Comparison of ENCODE assay signal across 9 cellular contexts in the genomic region with DNA sequence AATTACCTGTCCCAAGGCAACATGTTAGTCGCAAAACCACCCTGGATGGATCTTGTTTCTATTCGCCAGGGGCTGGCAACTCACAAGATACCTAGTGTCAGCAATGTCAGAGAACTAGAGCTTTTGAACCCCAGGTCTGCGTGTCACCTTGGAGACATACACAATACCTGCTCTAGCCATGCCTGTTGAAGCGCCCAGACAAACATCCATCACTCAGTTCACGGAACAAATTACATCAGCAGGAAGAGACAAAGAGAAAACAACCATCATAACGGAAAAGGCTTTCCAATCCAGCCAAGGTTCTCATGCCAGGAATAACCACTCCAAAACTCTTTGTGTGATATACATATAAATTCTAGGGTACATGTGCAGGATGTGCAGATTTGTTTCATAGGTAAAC. TPM values are rescaled to one million over a fixed set of nuclear protein-coding genes. Genes with fewer than 3 reads are reported as not detected.
DNase-seq lines count a peak whose midpoint lies in the region; ATAC-seq and TF ChIP-seq lines count a peak whose summit lies in the region.
"Had no signal": no experiment of that assay in that cellular context is flagged by ENCODE, and none has a peak within 500 bp of the region (broad histone marks: within the 10 kb centered on the region; RNA-seq: fewer than 3 reads in every experiment).

No MANE protein-coding gene starts in this region.

- DNase-seq in activated CD8-positive, alpha-beta memory T cell treated with anti-CD3 and anti-CD28 coated beads, Interleukin-2, amount 10 ng/mL, durations not matched to agents 7 days and 5 days: no peak
- DNase-seq in activated CD8-positive, alpha-beta memory T cell treated with anti-CD3 and anti-CD28 coated beads, Interleukin-2, amount 50 U/mL, for 4 hours: no peak
- no peak for DNase-seq in activated T-helper 1 cell treated with anti-CD3 and anti-CD28 coated beads, Interleukin-12 subunit alpha, Interleukin-12 subunit beta, Interleukin-2, Interleukin-4 antibody, amounts not matched to agents 30 ng/mL and 10 ng/mL and 1 ng/mL, durations not matched to agents 14 hours and 24 hours and 36 hours (ENCODE audit: low spot score)
- no peak for DNase-seq in glutamatergic neuron
- no peak for DNase-seq in T1000 (lab: John Stamatoyannopoulos, UW)
- DNase-seq in activated naive CD4-positive, alpha-beta T cell treated with anti-CD3 and anti-CD28 coated beads for 36 hours: no peak
- DNase-seq: Kasumi-1 had no signal

- peaks cover 2 to 11% (median 4%) of the 10 kb centered on the region in 5 donors for H3K36me3 ChIP-seq in subcutaneous abdominal adipose tissue (ENCODE audit: control insufficient read depth in 5 of 5, insufficient read depth in 5 of 5, low read length in 5 of 5)

- no peaks in the 10 kb centered on the region for H3K9me3 Mint-ChIP-seq in activated CD8-positive, alpha-beta memory T cell treated with anti-CD3 and anti-CD28 coated beads, Interleukin-2, amount 10 ng/mL, durations not matched to agents 7 days and 5 days (ENCODE audit: low read depth)
- H3K9me3 Mint-ChIP-seq in activated T-helper 1 cell treated with anti-CD3 and anti-CD28 coated beads, Interleukin-12 subunit alpha, Interleukin-12 subunit beta, Interleukin-2, Interleukin-4 antibody, amounts not matched to agents 30 ng/mL and 10 ng/mL and 1 ng/mL, durations not matched to agents 14 hours and 24 hours and 36 hours: no peaks in the 10 kb centered on the region
- H3K9me3 Mint-ChIP-seq in glutamatergic neuron (ENCODE audit: unreplicated experiment): no peaks in the 10 kb centered on the region
- no peaks in the 10 kb centered on the region for H3K9me3 Mint-ChIP-seq in activated naive CD4-positive, alpha-beta T cell treated with anti-CD3 and anti-CD28 coated beads for 36 hours

- peak overlapping the region; percentile 82 for H3K4me3 Mint-ChIP-seq in activated CD8-positive, alpha-beta memory T cell treated with anti-CD3 and anti-CD28 coated beads, Interleukin-2, amount 10 ng/mL, durations not matched to agents 7 days and 5 days
- peak overlapping the region; percentile 87 for H3K4me3 Mint-ChIP-seq in activated T-helper 1 cell treated with anti-CD3 and anti-CD28 coated beads, Interleukin-12 subunit alpha, Interleukin-12 subunit beta, Interleukin-2, Interleukin-4 antibody, amounts not matched to agents 30 ng/mL and 10 ng/mL and 1 ng/mL, durations not matched to agents 14 hours and 24 hours and 36 hours
- H3K4me3 Mint-ChIP-seq in glutamatergic neuron (ENCODE audit: unreplicated experiment): peak overlapping the region; percentile 28
- H3K4me3 Mint-ChIP-seq in activated naive CD4-positive, alpha-beta T cell treated with anti-CD3 and anti-CD28 coated beads for 36 hours: no peak overlapping the region

- intact Hi-C loops in activated T-helper 1 cell treated with anti-CD3 and anti-CD28 coated beads, Interleukin-12 subunit alpha, Interleukin-12 subunit beta, Interleukin-2, Interleukin-4 antibody, amounts not matched to agents 30 ng/mL and 10 ng/mL and 1 ng/mL, durations not matched to agents 14 hours and 24 hours and 36 hours (cut with micrococcal nuclease): loop anchor here (2.0 to 10.0 kb wide), 3 partner anchors 319 to 701 kb away; partner anchors contain the start of genes CAT and CSTF3
- intact Hi-C loops in activated naive CD4-positive, alpha-beta T cell treated with anti-CD3 and anti-CD28 coated beads for 36 hours (cut with micrococcal nuclease): loop anchor here (5.0 to 10.0 kb wide), 2 partner anchors 158 to 511 kb away; partner anchors contain the start of gene LMO2

- peak overlapping the region; percentile 96 for H3K27ac ChIP-seq in subcutaneous abdominal adipose tissue (ENCODE audit: low read depth, low read length)

- peaks cover 13% of the 10 kb centered on the region for H3K36me3 Mint-ChIP-seq in activated CD8-positive, alpha-beta memory T cell treated with anti-CD3 and anti-CD28 coated beads, Interleukin-2, amount 10 ng/mL, durations not matched to agents 7 days and 5 days
- peaks cover 32% of the 10 kb centered on the region for H3K36me3 Mint-ChIP-seq in activated T-helper 1 cell treated with anti-CD3 and anti-CD28 coated beads, Interleukin-12 subunit alpha, Interleukin-12 subunit beta, Interleukin-2, Interleukin-4 antibody, amounts not matched to agents 30 ng/mL and 10 ng/mL and 1 ng/mL, durations not matched to agents 14 hours and 24 hours and 36 hours (ENCODE audit: low read depth)
- no peaks in the 10 kb centered on the region for H3K36me3 Mint-ChIP-seq in glutamatergic neuron (ENCODE audit: unreplicated experiment)
- peaks cover 12% of the 10 kb centered on the region for H3K36me3 Mint-ChIP-seq in activated naive CD4-positive, alpha-beta T cell treated with anti-CD3 and anti-CD28 coated beads for 36 hours (ENCODE audit: low read depth)

- H3K27me3 Mint-ChIP-seq in activated CD8-positive, alpha-beta memory T cell treated with anti-CD3 and anti-CD28 coated beads, Interleukin-2, amount 10 ng/mL, durations not matched to agents 7 days and 5 days: peaks cover 43% of the 10 kb centered on the region
- H3K27me3 Mint-ChIP-seq in activated T-helper 1 cell treated with anti-CD3 and anti-CD28 coated beads, Interleukin-12 subunit alpha, Interleukin-12 subunit beta, Interleukin-2, Interleukin-4 antibody, amounts not matched to agents 30 ng/mL and 10 ng/mL and 1 ng/mL, durations not matched to agents 14 hours and 24 hours and 36 hours (ENCODE audit: insufficient read depth): peaks cover 3% of the 10 kb centered on the region
- H3K27me3 Mint-ChIP-seq in glutamatergic neuron (ENCODE audit: unreplicated experiment): no peaks in the 10 kb centered on the region
- H3K27me3 Mint-ChIP-seq in activated naive CD4-positive, alpha-beta T cell treated with anti-CD3 and anti-CD28 coated beads for 36 hours (ENCODE audit: low read depth): no peaks in the 10 kb centered on the region

- CTCF ChIA-PET in activated CD8-positive, alpha-beta memory T cell treated with anti-CD3 and anti-CD28 coated beads, Interleukin-2, amount 10 ng/mL, durations not matched to agents 7 days and 5 days (lab: Charles Lee): interaction anchor here (1.1 kb wide), 1 partner anchor 16 kb away, joined by 3 read pairs; no protein-coding TSS in a partner anchor
- CTCF ChIA-PET in activated naive CD4-positive, alpha-beta T cell treated with anti-CD3 and anti-CD28 coated beads for 36 hours (lab: Charles Lee): interaction anchor here (0.5 to 2.4 kb wide), 4 partner anchors 9 to 278 kb away, joined by 3 to 11 read pairs (median 7); no protein-coding TSS in a partner anchor

- H3K4me3 ChIP-seq in subcutaneous abdominal adipose tissue (ENCODE audit: low read depth in 1 of 5, low read length in 5 of 5): peak overlapping the region; percentile 70 to 91 (median 80)

- peak overlapping the region in 4 of 5 donors; percentile 0 to 89 (median 63) for H3K9ac ChIP-seq in subcutaneous abdominal adipose tissue (ENCODE audit: low read length in 5 of 5)

- TF ChIP-seq CTCF in glutamatergic neuron (IDR thresholded peaks at IDR 0.05; ENCODE audit: partially characterized antibody, unreplicated experiment): no peak

- peaks cover 3 to 65% (median 37%) of the 10 kb centered on the region in 5 donors for H3K4me1 ChIP-seq in subcutaneous abdominal adipose tissue (ENCODE audit: control insufficient read depth in 5 of 5, insufficient read depth in 5 of 5, low read length in 5 of 5)

- H3K9me3 ChIP-seq in subcutaneous abdominal adipose tissue (ENCODE audit: control insufficient read depth in 5 of 5, low read length in 5 of 5): no peaks in the 10 kb centered on the region

- no peak overlapping the region for H3K27ac Mint-ChIP-seq in activated CD8-positive, alpha-beta memory T cell treated with anti-CD3 and anti-CD28 coated beads, Interleukin-2, amount 10 ng/mL, durations not matched to agents 7 days and 5 days
- H3K27ac Mint-ChIP-seq in activated T-helper 1 cell treated with anti-CD3 and anti-CD28 coated beads, Interleukin-12 subunit alpha, Interleukin-12 subunit beta, Interleukin-2, Interleukin-4 antibody, amounts not matched to agents 30 ng/mL and 10 ng/mL and 1 ng/mL, durations not matched to agents 14 hours and 24 hours and 36 hours: no peak overlapping the region
- H3K27ac Mint-ChIP-seq in glutamatergic neuron (ENCODE audit: unreplicated experiment): no peak overlapping the region
- H3K27ac Mint-ChIP-seq in activated naive CD4-positive, alpha-beta T cell treated with anti-CD3 and anti-CD28 coated beads for 36 hours: no peak overlapping the region

- no peaks in the 10 kb centered on the region for H3K27me3 ChIP-seq in subcutaneous abdominal adipose tissue (ENCODE audit: control insufficient read depth in 5 of 5, insufficient read depth in 4 of 5, low read length in 5 of 5)

- ATAC-seq in activated CD8-positive, alpha-beta memory T cell treated with anti-CD3 and anti-CD28 coated beads, Interleukin-2, amount 10 ng/mL, durations not matched to agents 7 days and 5 days: no peak
- no peak for ATAC-seq in GM18870 (IDR thresholded peaks at IDR 0.05; ENCODE audit: unreplicated experiment)

- peaks cover 31% of the 10 kb centered on the region for H3K4me1 Mint-ChIP-seq in activated CD8-positive, alpha-beta memory T cell treated with anti-CD3 and anti-CD28 coated beads, Interleukin-2, amount 10 ng/mL, durations not matched to agents 7 days and 5 days
- peaks cover 47% of the 10 kb centered on the region for H3K4me1 Mint-ChIP-seq in activated T-helper 1 cell treated with anti-CD3 and anti-CD28 coated beads, Interleukin-12 subunit alpha, Interleukin-12 subunit beta, Interleukin-2, Interleukin-4 antibody, amounts not matched to agents 30 ng/mL and 10 ng/mL and 1 ng/mL, durations not matched to agents 14 hours and 24 hours and 36 hours (ENCODE audit: low read depth)
- peaks cover 21% of the 10 kb centered on the region for H3K4me1 Mint-ChIP-seq in glutamatergic neuron (ENCODE audit: low read depth, unreplicated experiment)
- peaks cover 36% of the 10 kb centered on the region for H3K4me1 Mint-ChIP-seq in activated naive CD4-positive, alpha-beta T cell treated with anti-CD3 and anti-CD28 coated beads for 36 hours (ENCODE audit: low read depth)

RNA-seq across cellular contexts. Expression of gene CD59, which starts 2.2 kb away (rescaled TPM):
- 10 to 100 TPM; 54.1 to 70.5 TPM for total RNA-seq in activated CD8-positive, alpha-beta memory T cell treated with anti-CD3 and anti-CD28 coated beads, Interleukin-2, amount 10 ng/mL, durations not matched to agents 7 days and 5 days
- 140 and 143 TPM in 2 replicates for total RNA-seq in activated T-helper 1 cell treated with anti-CD3 and anti-CD28 coated beads, Interleukin-12 subunit alpha, Interleukin-12 subunit beta, Interleukin-2, Interleukin-4 antibody, amounts not matched to agents 30 ng/mL and 10 ng/mL and 1 ng/mL, durations not matched to agents 14 hours and 24 hours and 36 hours
- total RNA-seq in glutamatergic neuron (ENCODE audit: unreplicated experiment): 105 TPM
- 10 to 100 TPM; 59.9 to 61.9 TPM for total RNA-seq in activated naive CD4-positive, alpha-beta T cell treated with anti-CD3 and anti-CD28 coated beads for 36 hours

RNA-seq across cellular contexts. Expression of gene C11orf91, which starts 33.4 kb away (rescaled TPM):
- total RNA-seq in activated CD8-positive, alpha-beta memory T cell treated with anti-CD3 and anti-CD28 coated beads, Interleukin-2, amount 10 ng/mL, durations not matched to agents 7 days and 5 days: not detected
- 0.23 TPM in 1 of 2 replicates, not detected in the other for total RNA-seq in activated T-helper 1 cell treated with anti-CD3 and anti-CD28 coated beads, Interleukin-12 subunit alpha, Interleukin-12 subunit beta, Interleukin-2, Interleukin-4 antibody, amounts not matched to agents 30 ng/mL and 10 ng/mL and 1 ng/mL, durations not matched to agents 14 hours and 24 hours and 36 hours
- total RNA-seq in glutamatergic neuron (ENCODE audit: unreplicated experiment): not detected
- not detected for total RNA-seq in activated naive CD4-positive, alpha-beta T cell treated with anti-CD3 and anti-CD28 coated beads for 36 hours

RNA-seq across cellular contexts. Expression of gene FBXO3, which starts 40.3 kb away (rescaled TPM):
- total RNA-seq in activated CD8-positive, alpha-beta memory T cell treated with anti-CD3 and anti-CD28 coated beads, Interleukin-2, amount 10 ng/mL, durations not matched to agents 7 days and 5 days: 10 to 100 TPM; 14.9 to 17.0 TPM
- total RNA-seq in activated T-helper 1 cell treated with anti-CD3 and anti-CD28 coated beads, Interleukin-12 subunit alpha, Interleukin-12 subunit beta, Interleukin-2, Interleukin-4 antibody, amounts not matched to agents 30 ng/mL and 10 ng/mL and 1 ng/mL, durations not matched to agents 14 hours and 24 hours and 36 hours: 18.6 and 24.3 TPM in 2 replicates
- 30.5 TPM for total RNA-seq in glutamatergic neuron (ENCODE audit: unreplicated experiment)
- total RNA-seq in activated naive CD4-positive, alpha-beta T cell treated with anti-CD3 and anti-CD28 coated beads for 36 hours: 10 to 100 TPM; 12.2 to 12.9 TPM
